In genomic region chr3:38135621-38136271, GRCh38 we compare ENCODE assay signal across 8 cellular contexts. TPM values are rescaled to one million over a fixed set of nuclear protein-coding genes. Genes with fewer than 3 reads are reported as not detected.
A peak's percentile ranks its signal among the peaks of the same experiment; 100 is the strongest.
DNase-seq lines count a peak whose midpoint lies in the region; ATAC-seq and TF ChIP-seq lines count a peak whose summit lies in the region.
"Not testable (repeated sequence)": the region's sequence is repeated elsewhere in the genome, so short reads cannot be mapped to it uniquely, and the experiment has no call there.

No MANE protein-coding gene starts in this region.

- not testable (repeated sequence) for H3K9me3 Mint-ChIP-seq in T-helper 1 cell treated with Interleukin-12 subunit alpha and Interleukin-12 subunit beta and Interleukin-4 antibody, amounts not matched to agents 30 μg/mL and 1 μg/mL, for 36 hours; activated naive CD8-positive, alpha-beta T cell treated with anti-CD3 and anti-CD28 coated beads, Interleukin-2, amount 10 ng/mL, durations not matched to agents 7 days and 5 days

- WGBS in ovary, 3 donors = 38 to 52% (median 41%) methylated on average over 10 of the region's 10 CpGs
- 71 to 78% methylated on average over 10 of the region's 10 CpGs for WGBS in tibial nerve, 2 donors

- H2AFZ ChIP-seq in DND-41 (ENCODE audit: low read depth, low read length) = peak overlapping the region; percentile 84
- not testable (repeated sequence) for H2AFZ ChIP-seq in Loucy (ENCODE audit: low read length)

- not testable (repeated sequence) for H4K20me1 ChIP-seq in DND-41 (ENCODE audit: insufficient read depth, low read length)
- H4K20me1 ChIP-seq in Loucy (ENCODE audit: insufficient read depth, low read length, poor library complexity, severe bottlenecking) = peaks cover 35% of the 10 kb centered on the region

- H3F3A ChIP-seq in Loucy (ENCODE audit: low read depth) = not testable (repeated sequence)

- H3K4me1 Mint-ChIP-seq in T-helper 1 cell treated with Interleukin-12 subunit alpha and Interleukin-12 subunit beta and Interleukin-4 antibody, amounts not matched to agents 30 μg/mL and 1 μg/mL, for 36 hours (ENCODE audit: low read depth) = peaks cover 48% of the 10 kb centered on the region
- H3K4me1 Mint-ChIP-seq in activated naive CD8-positive, alpha-beta T cell treated with anti-CD3 and anti-CD28 coated beads, Interleukin-2, amount 10 ng/mL, durations not matched to agents 7 days and 5 days = peaks cover 49% of the 10 kb centered on the region

- intact Hi-C loops in ovary (cut with DNase I) = loop anchor here in 2 of 4 donors (2.0 to 10.0 kb wide), 3 partner anchors 29 to 212 kb away; partner anchors contain the start of genes OXSR1 (in 1 of the 2) and XYLB (in 1 of the 2)

- H3K9ac ChIP-seq in DND-41 (ENCODE audit: low read depth, low read length) (peak overlapping the region; percentile 96), Loucy (ENCODE audit: low read depth, low read length, poor library complexity, severe bottlenecking) (peak overlapping the region; percentile 86)

- H3K36me3 ChIP-seq in DND-41 (ENCODE audit: insufficient read depth, low read length) (peaks cover 58% of the 10 kb centered on the region), tibial nerve (peaks cover 0 to 49% (median 0%) of the 10 kb centered on the region in 3 donors)
- not testable (repeated sequence) for H3K36me3 ChIP-seq in Loucy (ENCODE audit: insufficient read depth, low read length); ovary

- H3K4me1 ChIP-seq in DND-41 (ENCODE audit: insufficient read depth, low read length) = peaks cover 45% of the 10 kb centered on the region
- H3K4me1 ChIP-seq in Loucy (ENCODE audit: insufficient read depth, low read length, poor library complexity, severe bottlenecking) = peaks cover 45% of the 10 kb centered on the region
- peaks cover 21% of the 10 kb centered on the region for H3K4me1 ChIP-seq in ovary (ENCODE audit: insufficient read depth)
- H3K4me1 ChIP-seq in tibial nerve = peaks cover 0 to 59% (median 23%) of the 10 kb centered on the region in 4 donors

- peak overlapping the region; percentile 83 for H3K27ac ChIP-seq in DND-41 (ENCODE audit: low read length)
- peak overlapping the region; percentile 90 for H3K27ac ChIP-seq in epithelial cell of prostate
- H3K27ac ChIP-seq in ovary = not testable (repeated sequence)
- peak overlapping the region in 3 of 4 donors; percentile 45 to 96 (median 92) for H3K27ac ChIP-seq in tibial nerve

- not testable (repeated sequence) for TF ChIP-seq CTCF in DND-41 (IDR thresholded peaks at IDR 0.05; ENCODE audit: borderline replicate concordance, extremely low read depth, low read length, poor library complexity, severe bottlenecking); Loucy (conservative IDR thresholded peaks at IDR 0.05; ENCODE audit: low read length); ovary (IDR thresholded peaks at IDR 0.05); tibial nerve (IDR thresholded peaks at IDR 0.05)

- not testable (repeated sequence) for H3K27me3 Mint-ChIP-seq in T-helper 1 cell treated with Interleukin-12 subunit alpha and Interleukin-12 subunit beta and Interleukin-4 antibody, amounts not matched to agents 30 μg/mL and 1 μg/mL, for 36 hours (ENCODE audit: low read depth); activated naive CD8-positive, alpha-beta T cell treated with anti-CD3 and anti-CD28 coated beads, Interleukin-2, amount 10 ng/mL, durations not matched to agents 7 days and 5 days

- peak overlapping the region; percentile 92 for H3K27ac Mint-ChIP-seq in T-helper 1 cell treated with Interleukin-12 subunit alpha and Interleukin-12 subunit beta and Interleukin-4 antibody, amounts not matched to agents 30 μg/mL and 1 μg/mL, for 36 hours
- H3K27ac Mint-ChIP-seq in activated naive CD8-positive, alpha-beta T cell treated with anti-CD3 and anti-CD28 coated beads, Interleukin-2, amount 10 ng/mL, durations not matched to agents 7 days and 5 days = peak overlapping the region; percentile 89

- H3K4me2 ChIP-seq in DND-41 (ENCODE audit: insufficient read depth, low read length) = peak overlapping the region; percentile 97
- H3K4me2 ChIP-seq in Loucy (ENCODE audit: low read depth, low read length, poor library complexity, severe bottlenecking) = peak overlapping the region; percentile 92

- peak; percentile 44 for DNase-seq in DND-41
- not testable (repeated sequence) for DNase-seq in activated naive CD8-positive, alpha-beta T cell treated with anti-CD3 and anti-CD28 coated beads, Interleukin-2, amount 10 ng/mL, durations not matched to agents 7 days and 5 days; epithelial cell of prostate (ENCODE audit: low read depth, low spot score); ovary; tibial nerve (ENCODE audit: low spot score in 2 of 2)
- peak; percentile 31 for DNase-seq in kidney tubule cell (ENCODE audit: low spot score)

- not testable (repeated sequence) for H3K9me2 ChIP-seq in Loucy (replicated peaks; ENCODE audit: low read depth, low read length)

- peaks cover 35% of the 10 kb centered on the region for H3K36me3 Mint-ChIP-seq in T-helper 1 cell treated with Interleukin-12 subunit alpha and Interleukin-12 subunit beta and Interleukin-4 antibody, amounts not matched to agents 30 μg/mL and 1 μg/mL, for 36 hours (ENCODE audit: low read depth)
- peaks cover 22% of the 10 kb centered on the region for H3K36me3 Mint-ChIP-seq in activated naive CD8-positive, alpha-beta T cell treated with anti-CD3 and anti-CD28 coated beads, Interleukin-2, amount 10 ng/mL, durations not matched to agents 7 days and 5 days

- TF ChIP-seq POLR2A in ovary (IDR thresholded peaks at IDR 0.05); tibial nerve (IDR thresholded peaks at IDR 0.05): not testable (repeated sequence)

- not testable (repeated sequence) for H3K27me3 ChIP-seq in DND-41 (ENCODE audit: insufficient read depth, low read length, poor library complexity); Loucy (ENCODE audit: insufficient read depth, low read length, poor library complexity, severe bottlenecking); ovary; tibial nerve

- H3K79me2 ChIP-seq in DND-41 (ENCODE audit: insufficient read depth, low read length) = peaks cover 44% of the 10 kb centered on the region
- peaks cover 62% of the 10 kb centered on the region for H3K79me2 ChIP-seq in Loucy (ENCODE audit: insufficient read depth, low read length)

- H3K4me3 ChIP-seq in DND-41 (ENCODE audit: low read depth in 1 of 2, low read length in 2 of 2) = peak overlapping the region; percentile 87 to 92; a peak in 3 of 4 replicates
- H3K4me3 ChIP-seq in Loucy (ENCODE audit: low read length, poor library complexity, severe bottlenecking) = peak overlapping the region; percentile 81
- H3K4me3 ChIP-seq in ovary = peak overlapping the region; percentile 96
- H3K4me3 ChIP-seq in tibial nerve = peak overlapping the region; percentile 70 to 98 (median 86)

- not testable (repeated sequence) for H3K9me3 ChIP-seq in DND-41 (ENCODE audit: insufficient read depth, low read length, severe bottlenecking); Loucy (ENCODE audit: insufficient read depth, low read depth, low read length); ovary; tibial nerve

- not testable (repeated sequence) for TF ChIP-seq EP300 in ovary (IDR thresholded peaks at IDR 0.05); tibial nerve (IDR thresholded peaks at IDR 0.05)

- POLR2A ChIA-PET in activated naive CD8-positive, alpha-beta T cell treated with anti-CD3 and anti-CD28 coated beads, Interleukin-2, amount 10 ng/mL, durations not matched to agents 7 days and 5 days (lab: Charles Lee) = interaction anchor here (0.9 to 5.0 kb wide), 7 partner anchors 10 to 142 kb away, joined by 4 to 171 read pairs (median 6); partner anchors contain the start of genes DLEC1 and OXSR1

- ATAC-seq in DND-41 (ENCODE audit: insufficient read depth, low read depth); activated naive CD8-positive, alpha-beta T cell treated with anti-CD3 and anti-CD28 coated beads, Interleukin-2, amount 10 ng/mL, durations not matched to agents 7 days and 5 days (ENCODE audit: low read depth): not testable (repeated sequence)

- peak overlapping the region; percentile 93 for H3K4me3 Mint-ChIP-seq in T-helper 1 cell treated with Interleukin-12 subunit alpha and Interleukin-12 subunit beta and Interleukin-4 antibody, amounts not matched to agents 30 μg/mL and 1 μg/mL, for 36 hours
- H3K4me3 Mint-ChIP-seq in activated naive CD8-positive, alpha-beta T cell treated with anti-CD3 and anti-CD28 coated beads, Interleukin-2, amount 10 ng/mL, durations not matched to agents 7 days and 5 days = peak overlapping the region; percentile 86

RNA-seq across cellular contexts. Expression of gene ACAA1, which starts 1.2 kb away (rescaled TPM):
- 10 to 100 TPM; 89.0 to 93.5 TPM for total RNA-seq in activated naive CD8-positive, alpha-beta T cell treated with anti-CD3 and anti-CD28 coated beads, Interleukin-2, amount 10 ng/mL, durations not matched to agents 7 days and 5 days
- 10 to 100 TPM; 27.1 to 50.4 (median 44.9) TPM for total RNA-seq in ovary
- polyA plus RNA-seq in ovary = 10 to 100 TPM; 41.3 to 42.7 TPM
- total RNA-seq in tibial nerve = 10 to 100 TPM; 63.9 to 83.3 (median 80.5) TPM

RNA-seq across cellular contexts. Expression of gene MYD88, which starts 2.7 kb away (rescaled TPM):
- 10 to 100 TPM; 68.5 to 70.6 TPM for total RNA-seq in activated naive CD8-positive, alpha-beta T cell treated with anti-CD3 and anti-CD28 coated beads, Interleukin-2, amount 10 ng/mL, durations not matched to agents 7 days and 5 days
- total RNA-seq in ovary (10 to 100 TPM; 12.8 to 32.5 (median 24.0) TPM), tibial nerve (10 to 100 TPM; 29.9 to 36.3 (median 34.3) TPM)
- 10 to 100 TPM; 19.1 to 58.9 TPM for polyA plus RNA-seq in ovary

RNA-seq across cellular contexts. Expression of gene OXSR1, which starts 29.6 kb away (rescaled TPM):
- total RNA-seq in activated naive CD8-positive, alpha-beta T cell treated with anti-CD3 and anti-CD28 coated beads, Interleukin-2, amount 10 ng/mL, durations not matched to agents 7 days and 5 days = 10 to 100 TPM; 54.0 to 55.0 TPM
- total RNA-seq in ovary = 10 to 100 TPM; 17.0 to 41.1 (median 29.4) TPM
- polyA plus RNA-seq in ovary = 10 to 100 TPM; 12.4 to 24.9 TPM
- 10 to 100 TPM; 23.9 to 35.8 (median 29.9) TPM for total RNA-seq in tibial nerve
